In genomic region chr12:21657336-21658077, GRCh38 we compare ENCODE assay signal across 8 cellular contexts. TPM values are rescaled to one million over a fixed set of nuclear protein-coding genes. Genes with fewer than 3 reads are reported as not detected.
A peak's percentile ranks its signal among the peaks of the same experiment; 100 is the strongest.
DNase-seq lines count a peak whose midpoint lies in the region; ATAC-seq lines count a peak whose summit lies in the region.

TSS of gene LDHB (minus strand) at chr12:21657842. CDS start at chr12:21654671, 3,171 bp downstream.

- peak; percentile 92 for DNase-seq in CMK (ENCODE audit: low read depth)
- DNase-seq in HS-27A (ENCODE audit: low read depth): peak; percentile 91
- DNase-seq in NOMO-1 treated with dmso at 0.1 percent for 144 hours (lab: John Stamatoyannopoulos, UW; ENCODE audit: unreplicated experiment): peak; percentile 95
- DNase-seq in activated CD8-positive, alpha-beta memory T cell treated with anti-CD3 and anti-CD28 coated beads for 48 hours (ENCODE audit: low read depth in 2 of 3, low spot score in 2 of 3): peak; percentile 68 to 83 (median 78)
- peak; percentile 84 to 93 for DNase-seq in stimulated activated CD8-positive, alpha-beta memory T cell treated with anti-CD3 and anti-CD28 coated beads, Interleukin-15, amount 100 ng/mL, for 4 hours (ENCODE audit: low read depth in 2 of 2)

- peaks cover 2% of the 10 kb centered on the region for H3K27me3 ChIP-seq in endocrine pancreas (ENCODE audit: control insufficient read depth, insufficient read depth, low read length)

- no peaks in the 10 kb centered on the region for H3K9me3 ChIP-seq in endocrine pancreas (ENCODE audit: control insufficient read depth, low read length)
- no peaks in the 10 kb centered on the region for H3K9me3 ChIP-seq in mesodermal cell (ENCODE audit: control insufficient read depth, low read length)

- no peaks in the 10 kb centered on the region for H3K4me1 ChIP-seq in endocrine pancreas (ENCODE audit: control insufficient read depth, insufficient read depth, low read length)
- H3K4me1 ChIP-seq in mesodermal cell (ENCODE audit: control insufficient read depth, insufficient read depth, low read length, poor library complexity, severe bottlenecking): no peaks in the 10 kb centered on the region

- H3K36me3 ChIP-seq in endocrine pancreas (ENCODE audit: control insufficient read depth, insufficient read depth, low read length) (no peaks in the 10 kb centered on the region), mesodermal cell (ENCODE audit: control insufficient read depth, insufficient read depth, low read length) (peaks cover 23% of the 10 kb centered on the region)

- H3K4me3 ChIP-seq in endocrine pancreas (ENCODE audit: control insufficient read depth, insufficient read depth, low read length) (peak within 1 kb of the TSS; percentile 38), mesodermal cell (ENCODE audit: extremely low read depth, insufficient read depth, low read length, poor library complexity, severe bottlenecking) (peak within 1 kb of the TSS; percentile 79)

- 1% methylated on average over 24 to 27 of the region's 41 CpGs for WGBS in mesodermal cell (ENCODE audit: insufficient coverage in 2 of 2), 2 experiments

- peak; percentile 96 for ATAC-seq in GM19467 (IDR thresholded peaks at IDR 0.05; ENCODE audit: unreplicated experiment)

- H3K9ac ChIP-seq in endocrine pancreas (ENCODE audit: control insufficient read depth, insufficient read depth, low read length): no peak within 1 kb of the TSS

- H3K27ac ChIP-seq in mesodermal cell (ENCODE audit: low read depth, low read length, severe bottlenecking): peak within 1 kb of the TSS; percentile 92

RNA-seq across cellular contexts. Expression of gene LDHB, which starts in this region (rescaled TPM):
- 721 TPM for polyA plus RNA-seq in mesodermal cell (2013, experiment 1 of 2)
- 703 TPM for polyA plus RNA-seq in mesodermal cell (2013, experiment 2 of 2)

Comparison
In these comparisons a context has a peak if more than half of its experiments do, and no peak if none do; other contexts are left out.
1. Peak in every context shown above with its lines: DNase-seq, ATAC-seq, H3K4me3 ChIP-seq and H3K27ac ChIP-seq.